In genomic region chrX:132470179-132470578, GRCh38 we compare ENCODE assay signal across 2 cellular contexts.
TF ChIP-seq lines count a peak whose summit lies in the region.

No MANE protein-coding gene starts in this region.

TF ChIP-seq in HepG2, 621 proteins besides CTCF, POLR2A, EP300 and RAD21:
- TF ChIP-seq YEATS4 (CRISPR knock-in tag; IDR thresholded peaks at IDR 0.05; ENCODE audit: borderline replicate concordance) (no peak), ZNF3 (CRISPR knock-in tag; IDR thresholded peaks at IDR 0.05) (peak; percentile 78; the same call in 1 of the 2 replicates)

TF ChIP-seq in K562, 482 proteins besides CTCF, POLR2A, EP300 and RAD21:
- TF ChIP-seq ZNF3 (CRISPR knock-in tag; IDR thresholded peaks at IDR 0.05), result 0 out of 2 replicates have a peak, but pooled peaks have one; percentile 36
- TF ChIP-seq RBM25 (IDR thresholded peaks at IDR 0.05; ENCODE audit: low read depth, low read length, severe bottlenecking), result peak; percentile 48
- TF ChIP-seq KAT8 (IDR thresholded peaks at IDR 0.05; ENCODE audit: low read depth), result no peak
TF ChIP-seq in K562: peak in this region for 2.
